ENCODE assay signal across 1 cellular context in the genomic region with DNA sequence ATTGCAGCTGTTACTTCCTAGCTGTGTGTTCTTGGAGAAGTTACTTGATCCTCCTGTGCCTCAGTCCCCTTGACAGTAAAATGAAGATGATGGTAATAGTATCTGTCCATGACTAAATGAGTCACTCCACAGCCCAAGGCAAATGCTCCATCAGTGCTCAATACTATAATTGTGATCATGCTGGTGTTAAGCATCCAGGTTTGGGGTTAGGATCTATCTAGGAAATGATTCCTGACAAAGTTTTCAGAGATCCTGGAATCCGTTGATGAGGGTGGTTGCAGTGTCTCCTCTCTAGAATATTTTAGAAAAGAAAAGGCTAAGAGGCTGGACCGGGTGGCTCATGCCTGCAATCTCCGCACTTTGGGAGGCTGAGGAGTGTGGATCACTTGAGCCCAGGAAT.
A peak's percentile ranks its signal among the peaks of the same experiment; 100 is the strongest.
TF ChIP-seq lines count a peak whose summit lies in the region.

No MANE protein-coding gene starts in this region.

TF ChIP-seq in HEK293, 187 proteins besides CTCF, POLR2A, EP300 and RAD21:
- TF ChIP-seq ZNF513 (tag by site-specific recombination; IDR thresholded peaks at IDR 0.05) (0 out of 2 replicates have a peak, but pooled peaks have one; percentile 30), ZNF311 (tag by site-specific recombination; IDR thresholded peaks at IDR 0.05; ENCODE audit: borderline replicate concordance) (no peak), ZNF777 (tag by site-specific recombination; IDR thresholded peaks at IDR 0.05; ENCODE audit: borderline replicate concordance) (no peak)
